Comparison of ENCODE assay signal across 36 cellular contexts in genomic region chr2:108082978-108083377, GRCh38.
"Had no signal": no experiment of that assay in that cellular context is flagged by ENCODE, and none has a peak within 500 bp of the region (broad histone marks: within the 10 kb centered on the region; RNA-seq: fewer than 3 reads in every experiment).

No MANE protein-coding gene starts in this region.

- H3K9me3 Mint-ChIP-seq: activated CD4-positive, alpha-beta memory T cell treated with anti-CD3 and anti-CD28 coated beads for 36 hours; activated CD4-positive, alpha-beta T cell treated with anti-CD3 and anti-CD28 coated beads, Interleukin-2, amount 10 ng/mL, durations not matched to agents 24 days and 14 days; activated naive CD8-positive, alpha-beta T cell treated with anti-CD3 and anti-CD28 coated beads for 36 hours; activated T-helper 1 cell treated with anti-CD3 and anti-CD28 coated beads, Interleukin-12 subunit alpha, Interleukin-12 subunit beta, Interleukin-2, Interleukin-4 antibody, amounts not matched to agents 30 ng/mL and 10 ng/mL and 1 ng/mL, durations not matched to agents 14 hours and 24 hours and 36 hours; activated T-helper 2 cell treated with anti-CD3 and anti-CD28 coated beads, Interferon-gamma antibody, Interleukin-2, Interleukin-4, amounts not matched to agents 10 μg/mL and 5 μg/mL and 100 μg/mL, durations not matched to agents 14 hours and 24 hours and 36 hours; T-helper 2 cell treated with Interferon-gamma antibody and Interleukin-4, amounts not matched to agents 5 μg/mL and 100 μg/mL, for 36 hours had no signal

- H3K36me3 ChIP-seq: adrenal gland, breast epithelium, cardiac muscle cell, colonic mucosa, esophagus squamous epithelium, gastroesophageal sphincter, WERI-Rb-1 had no signal

- H3K9me3 ChIP-seq: adrenal gland, body of pancreas, colonic mucosa, esophagus squamous epithelium, gastroesophageal sphincter had no signal

- ATAC-seq: activated CD4-positive, alpha-beta T cell treated with anti-CD3 and anti-CD28 coated beads for 36 hours; activated CD4-positive, CD25-positive, alpha-beta regulatory T cell treated with anti-CD3 and anti-CD28 coated beads, Interleukin-2, amount 50 U/mL, for 24 hours; activated CD8-positive, alpha-beta memory T cell treated with anti-CD3 and anti-CD28 coated beads, Interleukin-2, amount 10 ng/mL, durations not matched to agents 7 days and 5 days; activated CD8-positive, alpha-beta T cell treated with anti-CD3 and anti-CD28 coated beads, Interleukin-2, amount 10 ng/mL, durations not matched to agents 7 days and 5 days; activated naive CD8-positive, alpha-beta T cell treated with anti-CD3 and anti-CD28 coated beads, Interleukin-2, amount 50 U/mL, for 24 hours; body of pancreas; gastroesophageal sphincter; T-helper 17 cell had no signal

- H3K4me1 Mint-ChIP-seq: activated B cell treated with CpG ODN at 0.5 μM for 24 hours; activated CD4-positive, alpha-beta T cell treated with anti-CD3 and anti-CD28 coated beads for 36 hours; activated CD4-positive, alpha-beta T cell treated with anti-CD3 and anti-CD28 coated beads, Interleukin-2, amount 10 ng/mL, durations not matched to agents 24 days and 14 days; activated CD8-positive, alpha-beta memory T cell treated with anti-CD3 and anti-CD28 coated beads, Interleukin-2, amount 10 ng/mL, durations not matched to agents 7 days and 5 days; activated naive CD4-positive, alpha-beta T cell treated with anti-CD3 and anti-CD28 coated beads, Interleukin-2, amount 50 U/mL, for 24 hours; activated naive CD8-positive, alpha-beta T cell treated with anti-CD3 and anti-CD28 coated beads for 36 hours; activated naive CD8-positive, alpha-beta T cell treated with anti-CD3 and anti-CD28 coated beads, Interleukin-2, amount 50 U/mL, for 24 hours; T-helper 17 cell had no signal

- H3K27me3 ChIP-seq: adrenal gland, body of pancreas, breast epithelium, cardiac muscle cell, colonic mucosa, esophagus squamous epithelium, gastroesophageal sphincter had no signal

- H3K4me3 ChIP-seq: adrenal gland, body of pancreas, breast epithelium, cardiac muscle cell, colonic mucosa, esophagus squamous epithelium, gastroesophageal sphincter had no signal

- H3K4me3 Mint-ChIP-seq: activated B cell treated with CpG ODN at 0.5 μM for 24 hours; activated CD4-positive, alpha-beta memory T cell treated with anti-CD3 and anti-CD28 coated beads for 36 hours; activated CD4-positive, alpha-beta T cell treated with anti-CD3 and anti-CD28 coated beads for 36 hours; activated CD4-positive, alpha-beta T cell treated with anti-CD3 and anti-CD28 coated beads, Interleukin-2, amount 10 ng/mL, durations not matched to agents 24 days and 14 days; activated CD8-positive, alpha-beta memory T cell treated with anti-CD3 and anti-CD28 coated beads, Interleukin-2, amount 10 ng/mL, durations not matched to agents 7 days and 5 days; activated CD8-positive, alpha-beta T cell treated with anti-CD3 and anti-CD28 coated beads, Interleukin-2, amount 10 ng/mL, durations not matched to agents 7 days and 5 days; activated naive CD4-positive, alpha-beta T cell treated with anti-CD3 and anti-CD28 coated beads for 36 hours; activated naive CD4-positive, alpha-beta T cell treated with anti-CD3 and anti-CD28 coated beads, Interleukin-2, amount 50 U/mL, for 24 hours; activated naive CD8-positive, alpha-beta T cell treated with anti-CD3 and anti-CD28 coated beads for 36 hours; activated naive CD8-positive, alpha-beta T cell treated with anti-CD3 and anti-CD28 coated beads, Interleukin-2, amount 50 U/mL, for 24 hours; activated T-helper 1 cell treated with anti-CD3 and anti-CD28 coated beads, Interleukin-12 subunit alpha, Interleukin-12 subunit beta, Interleukin-2, Interleukin-4 antibody, amounts not matched to agents 30 ng/mL and 10 ng/mL and 1 ng/mL, durations not matched to agents 14 hours and 24 hours and 36 hours; T-helper 17 cell; T-helper 2 cell treated with Interferon-gamma antibody and Interleukin-4, amounts not matched to agents 5 μg/mL and 100 μg/mL, for 36 hours had no signal

- H3K27me3 Mint-ChIP-seq: activated B cell treated with CpG ODN at 0.5 μM for 24 hours; activated CD4-positive, alpha-beta memory T cell treated with anti-CD3 and anti-CD28 coated beads for 36 hours; activated CD4-positive, alpha-beta T cell treated with anti-CD3 and anti-CD28 coated beads for 36 hours; activated CD4-positive, alpha-beta T cell treated with anti-CD3 and anti-CD28 coated beads, Interleukin-2, amount 10 ng/mL, durations not matched to agents 24 days and 14 days; activated CD8-positive, alpha-beta memory T cell treated with anti-CD3 and anti-CD28 coated beads, Interleukin-2, amount 10 ng/mL, durations not matched to agents 7 days and 5 days; activated naive CD8-positive, alpha-beta T cell treated with anti-CD3 and anti-CD28 coated beads, Interleukin-2, amount 50 U/mL, for 24 hours; T-helper 17 cell had no signal

- DNase-seq: activated B cell treated with CpG ODN at 0.5 μM for 24 hours; activated CD4-positive, alpha-beta memory T cell treated with anti-CD3 and anti-CD28 coated beads for 36 hours; activated CD4-positive, alpha-beta T cell treated with anti-CD3 and anti-CD28 coated beads for 36 hours; activated CD4-positive, alpha-beta T cell treated with anti-CD3 and anti-CD28 coated beads, Interleukin-2, amount 10 ng/mL, durations not matched to agents 24 days and 14 days; activated CD8-positive, alpha-beta memory T cell treated with anti-CD3 and anti-CD28 coated beads, Interleukin-2, amount 10 ng/mL, durations not matched to agents 7 days and 5 days; activated CD8-positive, alpha-beta memory T cell treated with anti-CD3 and anti-CD28 coated beads, Interleukin-2, amount 50 U/mL, for 4 hours; activated CD8-positive, alpha-beta T cell treated with anti-CD3 and anti-CD28 coated beads, Interleukin-2, amount 10 ng/mL, durations not matched to agents 7 days and 5 days; activated effector memory CD4-positive, alpha-beta T cell treated with anti-CD3 and anti-CD28 coated beads, Interleukin-2, amount 50 U/mL, for 16 hours; activated naive CD4-positive, alpha-beta T cell treated with anti-CD3 and anti-CD28 coated beads for 36 hours; activated naive CD8-positive, alpha-beta T cell treated with anti-CD3 and anti-CD28 coated beads for 36 hours; activated naive CD8-positive, alpha-beta T cell treated with anti-CD3 and anti-CD28 coated beads, Interleukin-2, amount 50 U/mL, for 24 hours; activated T-cell treated with anti-CD3 and anti-CD28 coated beads, Interleukin-2, amount 50 U/mL, for 1 hour; activated T-cell treated with anti-CD3 and anti-CD28 coated beads, Interleukin-2, amount 50 U/mL, for 48 hours; adrenal gland; amygdala; aorta; body of pancreas; central memory CD4-positive, alpha-beta T cell; cerebellar nuclear complex; colonic mucosa; effector CD8-positive, alpha-beta T cell; esophagus squamous epithelium; foreskin melanocyte; T-helper 1 cell; T-helper 17 cell; T1000; WERI-Rb-1 had no signal

- H3K27ac ChIP-seq: adrenal gland, body of pancreas, breast epithelium, cardiac muscle cell, colonic mucosa, epithelial cell of prostate, esophagus squamous epithelium, gastroesophageal sphincter, WERI-Rb-1 had no signal

- H3K36me3 Mint-ChIP-seq: activated CD4-positive, alpha-beta memory T cell treated with anti-CD3 and anti-CD28 coated beads for 36 hours; activated CD8-positive, alpha-beta memory T cell treated with anti-CD3 and anti-CD28 coated beads, Interleukin-2, amount 10 ng/mL, durations not matched to agents 7 days and 5 days; activated naive CD4-positive, alpha-beta T cell treated with anti-CD3 and anti-CD28 coated beads, Interleukin-2, amount 50 U/mL, for 24 hours; activated naive CD8-positive, alpha-beta T cell treated with anti-CD3 and anti-CD28 coated beads for 36 hours had no signal

- H3K4me1 ChIP-seq: adrenal gland, body of pancreas, breast epithelium, colonic mucosa, esophagus squamous epithelium, gastroesophageal sphincter had no signal

- H3K27ac Mint-ChIP-seq: activated B cell treated with CpG ODN at 0.5 μM for 24 hours; activated CD4-positive, alpha-beta memory T cell treated with anti-CD3 and anti-CD28 coated beads for 36 hours; activated CD4-positive, alpha-beta T cell treated with anti-CD3 and anti-CD28 coated beads for 36 hours; activated CD4-positive, alpha-beta T cell treated with anti-CD3 and anti-CD28 coated beads, Interleukin-2, amount 10 ng/mL, durations not matched to agents 24 days and 14 days; activated CD8-positive, alpha-beta memory T cell treated with anti-CD3 and anti-CD28 coated beads, Interleukin-2, amount 10 ng/mL, durations not matched to agents 7 days and 5 days; activated CD8-positive, alpha-beta T cell treated with anti-CD3 and anti-CD28 coated beads, Interleukin-2, amount 10 ng/mL, durations not matched to agents 7 days and 5 days; activated naive CD4-positive, alpha-beta T cell treated with anti-CD3 and anti-CD28 coated beads for 36 hours; activated naive CD4-positive, alpha-beta T cell treated with anti-CD3 and anti-CD28 coated beads, Interleukin-2, amount 50 U/mL, for 24 hours; activated naive CD8-positive, alpha-beta T cell treated with anti-CD3 and anti-CD28 coated beads for 36 hours; activated naive CD8-positive, alpha-beta T cell treated with anti-CD3 and anti-CD28 coated beads, Interleukin-2, amount 50 U/mL, for 24 hours; activated T-helper 1 cell treated with anti-CD3 and anti-CD28 coated beads, Interleukin-12 subunit alpha, Interleukin-12 subunit beta, Interleukin-2, Interleukin-4 antibody, amounts not matched to agents 30 ng/mL and 10 ng/mL and 1 ng/mL, durations not matched to agents 14 hours and 24 hours and 36 hours; activated T-helper 2 cell treated with anti-CD3 and anti-CD28 coated beads, Interferon-gamma antibody, Interleukin-2, Interleukin-4, amounts not matched to agents 10 μg/mL and 5 μg/mL and 100 μg/mL, durations not matched to agents 14 hours and 24 hours and 36 hours; T-helper 17 cell; T-helper 2 cell treated with Interferon-gamma antibody and Interleukin-4, amounts not matched to agents 5 μg/mL and 100 μg/mL, for 36 hours had no signal
